22 cellular contexts compared by ENCODE assay signal in the genomic region with DNA sequence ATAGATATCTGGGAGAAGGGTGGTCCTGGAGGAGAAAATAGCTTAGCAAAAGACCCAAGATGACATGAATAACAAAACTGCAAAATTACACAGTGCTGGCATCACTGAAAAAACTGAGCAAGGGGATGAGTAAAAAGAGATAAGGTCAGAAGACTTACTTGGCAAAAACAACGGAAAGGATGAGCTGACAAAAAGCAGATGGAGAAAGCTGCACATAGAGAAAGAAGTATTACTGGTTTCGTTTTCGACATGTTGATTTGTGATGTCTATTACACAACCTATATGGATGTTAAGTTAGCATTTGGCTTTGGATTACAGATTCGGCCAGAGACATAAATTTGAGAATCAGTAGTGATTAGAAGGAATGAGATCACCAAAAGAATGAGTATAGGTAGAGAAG.
A peak's percentile ranks its signal among the peaks of the same experiment; 100 is the strongest.
DNase-seq lines count a peak whose midpoint lies in the region; ATAC-seq and TF ChIP-seq lines count a peak whose summit lies in the region.
"Had no signal": no experiment of that assay in that cellular context is flagged by ENCODE, and none has a peak within 500 bp of the region (broad histone marks: within the 10 kb centered on the region; RNA-seq: fewer than 3 reads in every experiment).

No MANE protein-coding gene starts in this region.

- H3K36me3 Mint-ChIP-seq in activated CD4-positive, alpha-beta T cell treated with anti-CD3 and anti-CD28 coated beads for 36 hours (ENCODE audit: low read depth) = no peaks in the 10 kb centered on the region
- H3K36me3 Mint-ChIP-seq in naive thymus-derived CD4-positive, alpha-beta T cell = no peaks in the 10 kb centered on the region
- H3K36me3 Mint-ChIP-seq: type B pancreatic cell had no signal

- H3K4me1 Mint-ChIP-seq in activated CD4-positive, alpha-beta T cell treated with anti-CD3 and anti-CD28 coated beads for 36 hours = peaks cover 4% of the 10 kb centered on the region
- H3K4me1 Mint-ChIP-seq in naive thymus-derived CD4-positive, alpha-beta T cell = no peaks in the 10 kb centered on the region

- H3K9me3 Mint-ChIP-seq in activated CD4-positive, alpha-beta T cell treated with anti-CD3 and anti-CD28 coated beads for 36 hours (ENCODE audit: low read depth) = peaks cover 4% of the 10 kb centered on the region
- peaks cover 0 to 9% (median 0%) of the 10 kb centered on the region in 11 donors for H3K9me3 Mint-ChIP-seq in naive thymus-derived CD4-positive, alpha-beta T cell
- H3K9me3 Mint-ChIP-seq: activated naive CD8-positive, alpha-beta T cell treated with anti-CD3 and anti-CD28 coated beads, Interleukin-2, amount 10 ng/mL, durations not matched to agents 7 days and 5 days; dendritic cell treated with granulocyte-macrophage colony-stimulating factor and Interleukin-4, amounts not matched to agents 40 ng/mL and 50 ng/mL, for 4 days had no signal

- H3K27ac Mint-ChIP-seq in activated CD4-positive, alpha-beta T cell treated with anti-CD3 and anti-CD28 coated beads for 36 hours = no peak overlapping the region
- H3K27ac Mint-ChIP-seq in naive thymus-derived CD4-positive, alpha-beta T cell = no peak overlapping the region
- H3K27ac Mint-ChIP-seq: activated naive CD8-positive, alpha-beta T cell treated with anti-CD3 and anti-CD28 coated beads, Interleukin-2, amount 10 ng/mL, durations not matched to agents 7 days and 5 days; dendritic cell treated with granulocyte-macrophage colony-stimulating factor and Interleukin-4, amounts not matched to agents 40 ng/mL and 50 ng/mL, for 4 days; type B pancreatic cell had no signal

- ATAC-seq in GM18519 (IDR thresholded peaks at IDR 0.05; ENCODE audit: low FRiP score, unreplicated experiment) (no peak), GM19035 (IDR thresholded peaks at IDR 0.05; ENCODE audit: unreplicated experiment) (no peak)
- no peak for ATAC-seq in activated CD4-positive, alpha-beta T cell treated with anti-CD3 and anti-CD28 coated beads for 36 hours
- no peak for ATAC-seq in naive thymus-derived CD4-positive, alpha-beta T cell
- ATAC-seq: mucosa of descending colon, right lobe of liver had no signal

- peaks cover 22% of the 10 kb centered on the region for H3K4me1 ChIP-seq in muscle layer of colon (ENCODE audit: insufficient read depth, low read length)
- H3K4me1 ChIP-seq in naive thymus-derived CD4-positive, alpha-beta T cell (ENCODE audit: control insufficient read depth in 2 of 2, insufficient read depth in 2 of 2, low read length in 2 of 2) = no peaks in the 10 kb centered on the region
- H3K4me1 ChIP-seq: right lobe of liver, SJCRH30 had no signal

- no peaks in the 10 kb centered on the region for H3K36me3 ChIP-seq in muscle layer of colon (ENCODE audit: insufficient read depth, low read length)
- no peaks in the 10 kb centered on the region for H3K36me3 ChIP-seq in naive thymus-derived CD4-positive, alpha-beta T cell (ENCODE audit: control insufficient read depth in 2 of 3, insufficient read depth in 3 of 3, low read length in 3 of 3)
- H3K36me3 ChIP-seq: BLaER1 treated with 17β-estradiol and CSF1 and Interleukin-3, amounts not matched to agents 10 nM and 100 nM; right lobe of liver; SJCRH30 had no signal

- H3K4me3 ChIP-seq in cardiac fibroblast (replicated peaks in 1 of 2; ENCODE audit: low read depth in 2 of 2, low read length in 2 of 2) = no peak overlapping the region
- H3K4me3 ChIP-seq in muscle layer of colon (ENCODE audit: low read depth in 1 of 2, low read length in 2 of 2) = no peak overlapping the region
- no peak overlapping the region for H3K4me3 ChIP-seq in naive thymus-derived CD4-positive, alpha-beta T cell (ENCODE audit: low read length)
- H3K4me3 ChIP-seq: BLaER1 treated with 17β-estradiol and CSF1 and Interleukin-3, amounts not matched to agents 10 nM and 100 nM; mucosa of descending colon; PC-9; right lobe of liver; SJCRH30 had no signal

- CTCF ChIA-PET in activated CD4-positive, alpha-beta T cell treated with anti-CD3 and anti-CD28 coated beads for 36 hours (lab: Charles Lee) = no interaction called here
- CTCF ChIA-PET in naive thymus-derived CD4-positive, alpha-beta T cell (lab: Charles Lee) = no interaction called here

- peak overlapping the region; percentile 61 for H3K27ac ChIP-seq in muscle layer of colon (ENCODE audit: low read depth, low read length)
- no peak overlapping the region for H3K27ac ChIP-seq in naive thymus-derived CD4-positive, alpha-beta T cell (ENCODE audit: low read depth, low read length)
- H3K27ac ChIP-seq: PC-9, right lobe of liver, SJCRH30 had no signal

- intact Hi-C loops in activated CD4-positive, alpha-beta T cell treated with anti-CD3 and anti-CD28 coated beads for 36 hours (cut with DNase I, micrococcal nuclease) = no loop called here
- intact Hi-C loops in naive thymus-derived CD4-positive, alpha-beta T cell (cut with micrococcal nuclease) = no loop called here

- no peaks in the 10 kb centered on the region for H3K27me3 ChIP-seq in muscle layer of colon (ENCODE audit: control insufficient read depth in 1 of 2, insufficient read depth in 2 of 2, low read length in 2 of 2)
- no peaks in the 10 kb centered on the region for H3K27me3 ChIP-seq in naive thymus-derived CD4-positive, alpha-beta T cell (ENCODE audit: control insufficient read depth in 2 of 2, insufficient read depth in 2 of 2, low read length in 2 of 2)
- H3K27me3 ChIP-seq: BLaER1 treated with 17β-estradiol and CSF1 and Interleukin-3, amounts not matched to agents 10 nM and 100 nM; right lobe of liver; SJCRH30 had no signal

- TF ChIP-seq CTCF in cardiac fibroblast (IDR thresholded peaks at IDR 0.05; ENCODE audit: low read depth, low read length) = no peak

- DNase-seq in AG08395 (ENCODE audit: low spot score) (peak; percentile 35), NOMO-1 treated with DMSO at 0.1 percent for 48 hours (lab: John Stamatoyannopoulos, UW; ENCODE audit: unreplicated experiment) (peak; percentile 79), cardiac fibroblast (ENCODE audit: low read depth in 2 of 2) (peak; percentile 19 to 66)
- DNase-seq in activated CD4-positive, alpha-beta T cell treated with anti-CD3 and anti-CD28 coated beads for 36 hours = no peak
- no peak for DNase-seq in naive thymus-derived CD4-positive, alpha-beta T cell
- DNase-seq: activated CD4-positive, CD25-positive, alpha-beta regulatory T cell; activated naive CD8-positive, alpha-beta T cell treated with anti-CD3 and anti-CD28 coated beads, Interleukin-2, amount 10 ng/mL, durations not matched to agents 7 days and 5 days; mucosa of descending colon; NCI-H1417; NCI-H526; nucleus accumbens; PC-9; right lobe of liver; SJCRH30; stimulated activated naive CD4-positive, alpha-beta T cell treated with Interleukin-2 at 50 U/mL for 16 hours; T-helper 2 cell had no signal

- POLR2A ChIA-PET in activated CD4-positive, alpha-beta T cell treated with anti-CD3 and anti-CD28 coated beads for 36 hours (lab: Charles Lee) = no interaction called here
- POLR2A ChIA-PET in naive thymus-derived CD4-positive, alpha-beta T cell (lab: Charles Lee) = no interaction called here

- no peak overlapping the region for H3K4me3 Mint-ChIP-seq in activated CD4-positive, alpha-beta T cell treated with anti-CD3 and anti-CD28 coated beads for 36 hours
- H3K4me3 Mint-ChIP-seq in naive thymus-derived CD4-positive, alpha-beta T cell = no peak overlapping the region
- H3K4me3 Mint-ChIP-seq: activated naive CD8-positive, alpha-beta T cell treated with anti-CD3 and anti-CD28 coated beads, Interleukin-2, amount 10 ng/mL, durations not matched to agents 7 days and 5 days; dendritic cell treated with granulocyte-macrophage colony-stimulating factor and Interleukin-4, amounts not matched to agents 40 ng/mL and 50 ng/mL, for 4 days; type B pancreatic cell had no signal

- no peaks in the 10 kb centered on the region for H3K9me3 ChIP-seq in muscle layer of colon (ENCODE audit: low read length)
- H3K9me3 ChIP-seq in naive thymus-derived CD4-positive, alpha-beta T cell (ENCODE audit: control insufficient read depth in 2 of 3, low read length in 3 of 3) = no peaks in the 10 kb centered on the region
- H3K9me3 ChIP-seq: BLaER1 treated with 17β-estradiol and CSF1 and Interleukin-3, amounts not matched to agents 10 nM and 100 nM; mucosa of descending colon; right lobe of liver; SJCRH30 had no signal

- H3K9ac ChIP-seq in muscle layer of colon (ENCODE audit: low read length) = no peak overlapping the region
- H3K9ac ChIP-seq: BLaER1 treated with 17β-estradiol and CSF1 and Interleukin-3, amounts not matched to agents 10 nM and 100 nM had no signal

- no peaks in the 10 kb centered on the region for H3K27me3 Mint-ChIP-seq in activated CD4-positive, alpha-beta T cell treated with anti-CD3 and anti-CD28 coated beads for 36 hours
- peaks cover 0 to 5% (median 0%) of the 10 kb centered on the region in 5 donors for H3K27me3 Mint-ChIP-seq in naive thymus-derived CD4-positive, alpha-beta T cell
- H3K27me3 Mint-ChIP-seq: activated naive CD8-positive, alpha-beta T cell treated with anti-CD3 and anti-CD28 coated beads, Interleukin-2, amount 10 ng/mL, durations not matched to agents 7 days and 5 days; dendritic cell treated with granulocyte-macrophage colony-stimulating factor and Interleukin-4, amounts not matched to agents 40 ng/mL and 50 ng/mL, for 4 days; type B pancreatic cell had no signal

Comparison
In these comparisons a context has a peak if more than half of its experiments do, and no peak if none do; other contexts are left out.
1. DNase-seq: peak in AG08395 (single experiment), NOMO-1 treated with DMSO at 0.1 percent for 48 hours (single experiment) and cardiac fibroblast (2 of 2); none in activated CD4-positive, alpha-beta T cell treated with anti-CD3 and anti-CD28 coated beads for 36 hours (single experiment) and naive thymus-derived CD4-positive, alpha-beta T cell (0 of 9).